32 cellular contexts compared by ENCODE assay signal in genomic region chr10:112409755-112410154, GRCh38. TPM values are rescaled to one million over a fixed set of nuclear protein-coding genes. Genes with fewer than 3 reads are reported as not detected.
"Had no signal": no experiment of that assay in that cellular context is flagged by ENCODE, and none has a peak within 500 bp of the region (broad histone marks: within the 10 kb centered on the region; RNA-seq: fewer than 3 reads in every experiment).

No MANE protein-coding gene starts in this region.

- FAIRE-seq: astrocyte, TTC549 had no signal

- H3K9me3 Mint-ChIP-seq: T-helper 2 cell treated with Interferon-gamma antibody and Interleukin-4, amounts not matched to agents 5 μg/mL and 100 μg/mL, for 36 hours had no signal

- H3K27me3 ChIP-seq: adrenal gland, body of pancreas, breast epithelium, Peyer's patch, SJSA1 had no signal

- H3K27ac Mint-ChIP-seq: activated CD4-positive, alpha-beta T cell treated with anti-CD3 and anti-CD28 coated beads, Interleukin-2, amount 10 ng/mL, durations not matched to agents 24 days and 14 days; activated CD8-positive, alpha-beta T cell treated with anti-CD3 and anti-CD28 coated beads for 36 hours; activated T-cell treated with anti-CD3 and anti-CD28 coated beads, Interleukin-2, amount 50 U/mL, for 72 hours; activated T-helper 2 cell treated with anti-CD3 and anti-CD28 coated beads, Interferon-gamma antibody, Interleukin-2, Interleukin-4, amounts not matched to agents 10 μg/mL and 5 μg/mL and 100 μg/mL, durations not matched to agents 14 hours and 24 hours and 36 hours; T-helper 1 cell treated with Interleukin-12 subunit alpha and Interleukin-12 subunit beta and Interleukin-4 antibody, amounts not matched to agents 30 μg/mL and 1 μg/mL, for 36 hours; T-helper 2 cell treated with Interferon-gamma antibody and Interleukin-4, amounts not matched to agents 5 μg/mL and 100 μg/mL, for 36 hours had no signal

- H3K4me3 Mint-ChIP-seq: activated CD4-positive, alpha-beta T cell treated with anti-CD3 and anti-CD28 coated beads, Interleukin-2, amount 10 ng/mL, durations not matched to agents 24 days and 14 days; activated CD8-positive, alpha-beta T cell treated with anti-CD3 and anti-CD28 coated beads for 36 hours; activated T-cell treated with anti-CD3 and anti-CD28 coated beads, Interleukin-2, amount 50 U/mL, for 72 hours; T-helper 1 cell treated with Interleukin-12 subunit alpha and Interleukin-12 subunit beta and Interleukin-4 antibody, amounts not matched to agents 30 μg/mL and 1 μg/mL, for 36 hours; T-helper 2 cell treated with Interferon-gamma antibody and Interleukin-4, amounts not matched to agents 5 μg/mL and 100 μg/mL, for 36 hours had no signal

- H3K4me3 ChIP-seq: adrenal gland, body of pancreas, breast epithelium, Peyer's patch, SJSA1 had no signal

- H3K27ac ChIP-seq: adrenal gland, body of pancreas, breast epithelium, SJSA1 had no signal

- ATAC-seq: activated CD8-positive, alpha-beta T cell treated with anti-CD3 and anti-CD28 coated beads for 36 hours; activated naive CD4-positive, alpha-beta T cell treated with anti-CD3 and anti-CD28 coated beads, Interleukin-2, amount 50 U/mL, for 72 hours; activated T-cell treated with anti-CD3 and anti-CD28 coated beads, Interleukin-2, amount 50 U/mL, for 72 hours; body of pancreas; PC-3 had no signal

- H3K27me3 Mint-ChIP-seq: activated CD4-positive, alpha-beta T cell treated with anti-CD3 and anti-CD28 coated beads, Interleukin-2, amount 10 ng/mL, durations not matched to agents 24 days and 14 days; activated CD8-positive, alpha-beta T cell treated with anti-CD3 and anti-CD28 coated beads for 36 hours had no signal

- H3K9me3 ChIP-seq: adrenal gland, body of pancreas, breast epithelium, Peyer's patch, SJSA1, SK-N-SH had no signal

- H3K36me3 ChIP-seq: adrenal gland, breast epithelium, SJSA1 had no signal

- DNase-seq: activated CD4-positive, alpha-beta T cell treated with anti-CD3 and anti-CD28 coated beads, Interleukin-2, amount 10 ng/mL, durations not matched to agents 24 days and 14 days; activated CD4-positive, alpha-beta T cell treated with anti-CD3 and anti-CD28 coated beads, Interleukin-2, amount 50 U/mL, for 4 hours; activated CD8-positive, alpha-beta T cell treated with anti-CD3 and anti-CD28 coated beads for 36 hours; activated gamma-delta T cell; activated naive CD4-positive, alpha-beta T cell treated with Interleukin-2 at 50 U/mL for 16 hours; activated T-cell treated with anti-CD3 and anti-CD28 coated beads, Interleukin-2, amount 50 U/mL, for 1 hour; activated T-cell treated with anti-CD3 and anti-CD28 coated beads, Interleukin-2, amount 50 U/mL, for 72 hours; adrenal gland; body of pancreas; Kasumi-1; MM.1S; MV-4-11; NCI-H1092; NCI-H1436 treated with DMSO at 0.1 percent for 48 hours; NCI-H1694 treated with DMSO at 0.1 percent for 48 hours; NCI-H2029; NCI-H345; NCI-H524 treated with DMSO at 0.1 percent for 48 hours; PC-3; Peyer's patch; RPMI8226; SHP77 treated with DMSO at 0.1 percent for 48 hours; SK-N-SH had no signal

- H3K4me1 ChIP-seq: adrenal gland, body of pancreas, breast epithelium, Peyer's patch had no signal

RNA-seq across cellular contexts. Expression of gene ACSL5, which starts 35.8 kb away (rescaled TPM):
- total RNA-seq: NCI-H460 had no signal
